29 cellular contexts compared by ENCODE assay signal in genomic region chr4:129901205-129901604, GRCh38.
"Had no signal": no experiment of that assay in that cellular context is flagged by ENCODE, and none has a peak within 500 bp of the region (broad histone marks: within the 10 kb centered on the region; RNA-seq: fewer than 3 reads in every experiment).

No MANE protein-coding gene starts in this region.

- H3K27ac ChIP-seq: colonic mucosa, coronary artery, dorsolateral prefrontal cortex, epithelial cell of prostate, esophagus muscularis mucosa, esophagus squamous epithelium, foreskin keratinocyte, gastrocnemius medialis, gastroesophageal sphincter, heart left ventricle, heart right ventricle had no signal

- H3K27me3 Mint-ChIP-seq: dendritic cell treated with granulocyte-macrophage colony-stimulating factor and Interleukin-4, amounts not matched to agents 40 ng/mL and 50 ng/mL, for 4 days; effector memory CD8-positive, alpha-beta T cell had no signal

- H3K4me1 Mint-ChIP-seq: endodermal cell had no signal

- ATAC-seq: effector memory CD8-positive, alpha-beta T cell; esophagus mucosa; foreskin keratinocyte; gastrocnemius medialis; gastroesophageal sphincter; heart left ventricle; heart right ventricle had no signal

- FAIRE-seq: colon, endometrium, endothelial cell of umbilical vein, frontal cortex had no signal

- H3K9me3 ChIP-seq: colonic mucosa, esophagus muscularis mucosa, esophagus squamous epithelium, gastrocnemius medialis, gastroesophageal sphincter, heart left ventricle, heart right ventricle had no signal

- H3K4me1 ChIP-seq: colonic mucosa, esophagus muscularis mucosa, esophagus squamous epithelium, foreskin keratinocyte, gastrocnemius medialis, gastroesophageal sphincter, heart left ventricle, heart right ventricle had no signal

- DNase-seq: colonic mucosa; cortex of kidney; dermis blood vessel endothelial cell; dorsolateral prefrontal cortex; effector CD4-positive, alpha-beta T cell; effector CD8-positive, alpha-beta T cell; effector memory CD4-positive, alpha-beta T cell; effector memory CD8-positive, alpha-beta T cell; endodermal cell; erythroblast; esophagus squamous epithelium; foreskin fibroblast; foreskin keratinocyte; foreskin melanocyte; gastrocnemius medialis; glutamatergic neuron; head of caudate nucleus; heart left ventricle; heart right ventricle had no signal

- H3K27me3 ChIP-seq: colonic mucosa, dorsolateral prefrontal cortex, esophagus muscularis mucosa, esophagus squamous epithelium, foreskin keratinocyte, gastrocnemius medialis, gastroesophageal sphincter, heart left ventricle, heart right ventricle had no signal

- H3K4me3 ChIP-seq: colonic mucosa, coronary artery, dorsolateral prefrontal cortex, esophagus muscularis mucosa, esophagus squamous epithelium, gastrocnemius medialis, gastroesophageal sphincter, heart left ventricle, heart right ventricle had no signal

- H3K36me3 ChIP-seq: colonic mucosa, esophagus muscularis mucosa, esophagus squamous epithelium, gastrocnemius medialis, gastroesophageal sphincter, heart left ventricle, heart right ventricle had no signal

- H3K4me3 Mint-ChIP-seq: dendritic cell treated with granulocyte-macrophage colony-stimulating factor and Interleukin-4, amounts not matched to agents 40 ng/mL and 50 ng/mL, for 4 days; effector memory CD8-positive, alpha-beta T cell; endodermal cell had no signal

- H3K27ac Mint-ChIP-seq: dendritic cell treated with granulocyte-macrophage colony-stimulating factor and Interleukin-4, amounts not matched to agents 40 ng/mL and 50 ng/mL, for 4 days; effector memory CD8-positive, alpha-beta T cell; endodermal cell had no signal
